23 cellular contexts compared by ENCODE assay signal in genomic region chr1:222697203-222697602, GRCh38. TPM values are rescaled to one million over a fixed set of nuclear protein-coding genes. Genes with fewer than 3 reads are reported as not detected.
DNase-seq lines count a peak whose midpoint lies in the region; ATAC-seq, FAIRE-seq and TF ChIP-seq lines count a peak whose summit lies in the region.
"Had no signal": no experiment of that assay in that cellular context is flagged by ENCODE, and none has a peak within 500 bp of the region (broad histone marks: within the 10 kb centered on the region; RNA-seq: fewer than 3 reads in every experiment).

No MANE protein-coding gene starts in this region.

- H3K9me2 ChIP-seq in GM23248 (ENCODE audit: insufficient read depth), result no peaks in the 10 kb centered on the region

- intact Hi-C loops in activated CD8-positive, alpha-beta T cell treated with anti-CD3 and anti-CD28 coated beads for 36 hours (cut with micrococcal nuclease), result no loop called here

- no peak overlapping the region for H2AFZ ChIP-seq in GM23248

- CTCF ChIA-PET in activated CD8-positive, alpha-beta T cell treated with anti-CD3 and anti-CD28 coated beads for 36 hours (lab: Charles Lee), result no interaction called here
- CTCF ChIA-PET in activated CD8-positive, alpha-beta T cell treated with anti-CD3 and anti-CD28 coated beads, Interleukin-2, amount 10 ng/mL, durations not matched to agents 7 days and 5 days (lab: Charles Lee), result interaction anchor here (1.4 kb wide), 1 partner anchor 17 kb away, joined by 3 read pairs; no protein-coding TSS in a partner anchor

- no peak overlapping the region for H3K27ac Mint-ChIP-seq in activated CD8-positive, alpha-beta T cell treated with anti-CD3 and anti-CD28 coated beads for 36 hours
- no peak overlapping the region for H3K27ac Mint-ChIP-seq in activated CD8-positive, alpha-beta T cell treated with anti-CD3 and anti-CD28 coated beads, Interleukin-2, amount 10 ng/mL, durations not matched to agents 7 days and 5 days
- H3K27ac Mint-ChIP-seq in memory B cell, result peak overlapping the region; percentile 42
- H3K27ac Mint-ChIP-seq: CD4-positive, CD25-positive, alpha-beta regulatory T cell had no signal

- ATAC-seq in activated CD8-positive, alpha-beta T cell treated with anti-CD3 and anti-CD28 coated beads for 36 hours, result peak; percentile 30
- no peak for ATAC-seq in activated CD8-positive, alpha-beta T cell treated with anti-CD3 and anti-CD28 coated beads, Interleukin-2, amount 10 ng/mL, durations not matched to agents 7 days and 5 days
- no peak for ATAC-seq in memory B cell (ENCODE audit: low read depth)
- ATAC-seq in GM18909 (IDR thresholded peaks at IDR 0.05; ENCODE audit: poor library complexity, unreplicated experiment), result no peak
- ATAC-seq in GM18868 (IDR thresholded peaks at IDR 0.05; ENCODE audit: unreplicated experiment), result no peak
- ATAC-seq in HG02981 (IDR thresholded peaks at IDR 0.05; ENCODE audit: unreplicated experiment), result no peak

- in situ Hi-C loops in GM23248 (cut with MboI), result no loop called here

- H3K79me2 ChIP-seq in GM23248 (ENCODE audit: insufficient read depth), result peaks cover 100% of the 10 kb centered on the region

- H3K4me3 ChIP-seq in GM23248 (no peak overlapping the region), bronchial epithelial cell (ENCODE audit: low read depth, low read length) (no peak overlapping the region)
- H3K4me3 ChIP-seq: HAP-1 had no signal

- H3K4me2 ChIP-seq in GM23248 (ENCODE audit: unreplicated experiment), result no peak overlapping the region

- no peaks in the 10 kb centered on the region for H3K9me3 ChIP-seq in GM23248 (ENCODE audit: low read depth)
- H3K9me3 ChIP-seq: BE2C, HAP-1 had no signal

- 88 to 95% methylated on average over 2 of the region's 2 CpGs for WGBS in GM23248 (ENCODE audit: low coverage in 1 of 2, low lambda C conversion rate in 2 of 2, missing lambda C conversion rate in 2 of 2), 2 experiments

- H3K27ac ChIP-seq in GM23248, result peak overlapping the region; percentile 57
- H3K27ac ChIP-seq: HL-60 had no signal

- peaks cover 32% of the 10 kb centered on the region for H3K36me3 ChIP-seq in GM23248 (ENCODE audit: low read depth)
- no peaks in the 10 kb centered on the region for H3K36me3 ChIP-seq in bronchial epithelial cell (ENCODE audit: control insufficient read depth, insufficient read depth, low read length)

- H3K4me1 ChIP-seq in GM23248 (ENCODE audit: insufficient read depth), result peaks cover 13% of the 10 kb centered on the region

- H3K27me3 ChIP-seq in GM23248 (replicated peaks; ENCODE audit: insufficient read depth) (no peaks in the 10 kb centered on the region), bronchial epithelial cell (ENCODE audit: control insufficient read depth, insufficient read depth, low read length) (no peaks in the 10 kb centered on the region)
- H3K27me3 ChIP-seq: BE2C had no signal

- DNase-seq in activated CD8-positive, alpha-beta T cell treated with anti-CD3 and anti-CD28 coated beads for 36 hours, result no peak
- DNase-seq in activated CD8-positive, alpha-beta T cell treated with anti-CD3 and anti-CD28 coated beads, Interleukin-2, amount 10 ng/mL, durations not matched to agents 7 days and 5 days, result no peak
- DNase-seq in GM23248 (peak; percentile 37), bronchial epithelial cell (ENCODE audit: low read depth) (peak; percentile 20), memory B cell (ENCODE audit: low spot score in 2 of 2) (no peak)
- DNase-seq: BE2C; CD4-positive, CD25-positive, alpha-beta regulatory T cell; COR-L47; DMS 273 treated with DMSO at 0.1 percent for 48 hours; NCI-H1417 treated with DMSO at 0.1 percent for 48 hours; NCI-H187 treated with DMSO at 0.1 percent for 48 hours; NCI-H226; NCI-H524; NCI-H82; RPMI8226 had no signal

- H3K9ac ChIP-seq in GM23248, result 0 out of 2 replicates have a peak overlapping the region, but pooled peaks have one; percentile 7

- POLR2A ChIA-PET in activated CD8-positive, alpha-beta T cell treated with anti-CD3 and anti-CD28 coated beads for 36 hours (lab: Charles Lee), result interaction anchor here (1.3 kb wide), 1 partner anchor 16 kb away, joined by 3 read pairs; no protein-coding TSS in a partner anchor
- POLR2A ChIA-PET in activated CD8-positive, alpha-beta T cell treated with anti-CD3 and anti-CD28 coated beads, Interleukin-2, amount 10 ng/mL, durations not matched to agents 7 days and 5 days (lab: Charles Lee), result interaction anchor here (0.8 kb wide), 1 partner anchor 16 kb away, joined by 3 read pairs; no protein-coding TSS in a partner anchor

- FAIRE-seq in bronchial epithelial cell (lab: Jason Lieb, UNC), result no peak

- H3K4me3 Mint-ChIP-seq in activated CD8-positive, alpha-beta T cell treated with anti-CD3 and anti-CD28 coated beads for 36 hours, result no peak overlapping the region
- H3K4me3 Mint-ChIP-seq in activated CD8-positive, alpha-beta T cell treated with anti-CD3 and anti-CD28 coated beads, Interleukin-2, amount 10 ng/mL, durations not matched to agents 7 days and 5 days, result no peak overlapping the region
- H3K4me3 Mint-ChIP-seq in memory B cell, result no peak overlapping the region
- H3K4me3 Mint-ChIP-seq: CD4-positive, CD25-positive, alpha-beta regulatory T cell had no signal

- H4K20me1 ChIP-seq in GM23248 (ENCODE audit: insufficient read depth), result 0 out of 2 replicates have a peak, but pooled peaks cover 4% of the 10 kb centered on the region

- TF ChIP-seq CTCF in activated CD8-positive, alpha-beta T cell treated with anti-CD3 and anti-CD28 coated beads for 36 hours (IDR thresholded peaks at IDR 0.05), result no peak
- no peak for TF ChIP-seq CTCF in bronchial epithelial cell (IDR thresholded peaks at IDR 0.05; ENCODE audit: insufficient read depth, low read length, severe bottlenecking)

- H3K4me1 Mint-ChIP-seq in activated CD8-positive, alpha-beta T cell treated with anti-CD3 and anti-CD28 coated beads for 36 hours (ENCODE audit: low read depth), result peaks cover 12% of the 10 kb centered on the region
- peaks cover 4% of the 10 kb centered on the region for H3K4me1 Mint-ChIP-seq in activated CD8-positive, alpha-beta T cell treated with anti-CD3 and anti-CD28 coated beads, Interleukin-2, amount 10 ng/mL, durations not matched to agents 7 days and 5 days (ENCODE audit: low read depth)
- peaks cover 20% of the 10 kb centered on the region for H3K4me1 Mint-ChIP-seq in memory B cell

- H3K9me3 Mint-ChIP-seq in activated CD8-positive, alpha-beta T cell treated with anti-CD3 and anti-CD28 coated beads for 36 hours, result no peaks in the 10 kb centered on the region
- no peaks in the 10 kb centered on the region for H3K9me3 Mint-ChIP-seq in activated CD8-positive, alpha-beta T cell treated with anti-CD3 and anti-CD28 coated beads, Interleukin-2, amount 10 ng/mL, durations not matched to agents 7 days and 5 days (ENCODE audit: insufficient read depth)
- no peaks in the 10 kb centered on the region for H3K9me3 Mint-ChIP-seq in memory B cell
- H3K9me3 Mint-ChIP-seq: CD4-positive, CD25-positive, alpha-beta regulatory T cell had no signal

- H3K36me3 Mint-ChIP-seq in activated CD8-positive, alpha-beta T cell treated with anti-CD3 and anti-CD28 coated beads for 36 hours (ENCODE audit: low read depth), result peaks cover 11% of the 10 kb centered on the region
- peaks cover 27% of the 10 kb centered on the region for H3K36me3 Mint-ChIP-seq in activated CD8-positive, alpha-beta T cell treated with anti-CD3 and anti-CD28 coated beads, Interleukin-2, amount 10 ng/mL, durations not matched to agents 7 days and 5 days (ENCODE audit: low read depth)
- H3K36me3 Mint-ChIP-seq in memory B cell, result peaks cover 5% of the 10 kb centered on the region

- H3F3A ChIP-seq in GM23248 (ENCODE audit: insufficient read depth), result no peaks in the 10 kb centered on the region

- H3K27me3 Mint-ChIP-seq in activated CD8-positive, alpha-beta T cell treated with anti-CD3 and anti-CD28 coated beads for 36 hours, result no peaks in the 10 kb centered on the region
- H3K27me3 Mint-ChIP-seq in activated CD8-positive, alpha-beta T cell treated with anti-CD3 and anti-CD28 coated beads, Interleukin-2, amount 10 ng/mL, durations not matched to agents 7 days and 5 days (ENCODE audit: low read depth), result no peaks in the 10 kb centered on the region
- no peaks in the 10 kb centered on the region for H3K27me3 Mint-ChIP-seq in memory B cell
- H3K27me3 Mint-ChIP-seq: CD4-positive, CD25-positive, alpha-beta regulatory T cell had no signal

RNA-seq across cellular contexts. Expression of gene AIDA, which starts 15.1 kb away (rescaled TPM):
- total RNA-seq in activated CD8-positive, alpha-beta T cell treated with anti-CD3 and anti-CD28 coated beads for 36 hours, result 10 to 100 TPM; 54.3 to 61.6 TPM
- 10 to 100 TPM; 67.1 to 71.5 TPM for total RNA-seq in activated CD8-positive, alpha-beta T cell treated with anti-CD3 and anti-CD28 coated beads, Interleukin-2, amount 10 ng/mL, durations not matched to agents 7 days and 5 days
- 61.6 and 66.4 TPM in 2 replicates for total RNA-seq in GM23248 (2014; rRNA removed; shearing (Covaris generic))
- polyA plus RNA-seq in GM23248 (2016; fragmentation: Nextera tagmentation; extraction: Ambion mirVana), result 63.0 and 63.6 TPM in 2 replicates
- total RNA-seq in bronchial epithelial cell, result 25.0 and 31.2 TPM in 2 replicates

RNA-seq across cellular contexts. Expression of gene BROX, which starts 15.2 kb away (rescaled TPM):
- total RNA-seq in activated CD8-positive, alpha-beta T cell treated with anti-CD3 and anti-CD28 coated beads for 36 hours, result 10 to 100 TPM; 25.7 to 32.8 TPM
- 10 to 100 TPM; 38.1 to 41.6 TPM for total RNA-seq in activated CD8-positive, alpha-beta T cell treated with anti-CD3 and anti-CD28 coated beads, Interleukin-2, amount 10 ng/mL, durations not matched to agents 7 days and 5 days
- 97.7 and 108 TPM in 2 replicates for total RNA-seq in GM23248 (2014; rRNA removed; shearing (Covaris generic))
- polyA plus RNA-seq in GM23248 (2016; fragmentation: Nextera tagmentation; extraction: Ambion mirVana), result 75.7 and 77.2 TPM in 2 replicates
- 43.2 and 49.5 TPM in 2 replicates for total RNA-seq in bronchial epithelial cell

RNA-seq across cellular contexts. Expression of gene FAM177B, which starts 39.8 kb away (rescaled TPM):
- not detected for total RNA-seq in activated CD8-positive, alpha-beta T cell treated with anti-CD3 and anti-CD28 coated beads for 36 hours
- total RNA-seq in activated CD8-positive, alpha-beta T cell treated with anti-CD3 and anti-CD28 coated beads, Interleukin-2, amount 10 ng/mL, durations not matched to agents 7 days and 5 days, result not detected
- total RNA-seq in GM23248 (2014; rRNA removed; shearing (Covaris generic)), result not detected in 2 replicates
- not detected in 2 replicates for polyA plus RNA-seq in GM23248 (2016; fragmentation: Nextera tagmentation; extraction: Ambion mirVana)
- total RNA-seq in bronchial epithelial cell, result 0.38 TPM in 1 of 2 replicates, not detected in the other
- total RNA-seq: A172; CD4-positive, CD25-positive, alpha-beta regulatory T cell; HT1080; M059J had no signal
- polyA plus RNA-seq: CD4-positive, CD25-positive, alpha-beta regulatory T cell had no signal

Comparison
In these comparisons a context has a peak if more than half of its experiments do, and no peak if none do; other contexts are left out.
1. DNase-seq: peak in GM23248 (single experiment) and bronchial epithelial cell (single experiment); none in activated CD8-positive, alpha-beta T cell treated with anti-CD3 and anti-CD28 coated beads for 36 hours (single experiment), activated CD8-positive, alpha-beta T cell treated with anti-CD3 and anti-CD28 coated beads, Interleukin-2, amount 10 ng/mL, durations not matched to agents 7 days and 5 days (single experiment) and memory B cell (0 of 2).